In the genomic region with DNA sequence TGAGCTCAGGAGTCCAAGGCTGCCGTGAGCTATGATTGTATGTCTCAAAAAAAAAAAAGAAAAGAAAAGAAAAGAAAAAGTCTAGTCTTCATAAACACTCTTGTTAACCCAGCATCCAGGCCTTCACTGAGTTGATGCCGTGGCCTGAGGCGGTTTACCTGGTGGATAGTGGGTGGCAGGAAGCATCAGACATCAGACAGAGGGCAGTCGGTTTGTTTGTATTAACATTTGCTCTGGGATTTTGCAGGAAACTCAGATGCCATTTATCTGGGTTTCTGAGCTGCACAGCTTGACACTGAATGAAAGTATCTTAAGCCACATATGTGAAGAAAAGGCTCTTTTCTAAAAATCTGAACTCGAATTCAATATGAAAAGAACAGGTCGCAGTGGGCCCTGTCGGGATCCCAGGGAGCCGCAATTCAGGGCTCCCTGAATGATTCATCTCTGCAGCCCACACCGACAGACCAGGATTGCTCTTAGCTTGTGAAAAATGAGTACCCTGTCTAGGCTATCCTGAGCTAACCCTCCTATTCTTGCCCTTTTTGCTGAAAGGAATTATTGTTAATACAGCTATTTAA, we compare ENCODE assay signal across 9 cellular contexts. TPM values are rescaled to one million over a fixed set of nuclear protein-coding genes. Genes with fewer than 3 reads are reported as not detected.
A peak's percentile ranks its signal among the peaks of the same experiment; 100 is the strongest.
DNase-seq lines count a peak whose midpoint lies in the region; ATAC-seq and TF ChIP-seq lines count a peak whose summit lies in the region.
"Had no signal": no experiment of that assay in that cellular context is flagged by ENCODE, and none has a peak within 500 bp of the region (broad histone marks: within the 10 kb centered on the region; RNA-seq: fewer than 3 reads in every experiment).

No MANE protein-coding gene starts in this region.

- H3K27ac Mint-ChIP-seq in effector memory CD8-positive, alpha-beta T cell, result no peak overlapping the region
- peak overlapping the region; percentile 67 for H3K27ac Mint-ChIP-seq in osteocyte (ENCODE audit: unreplicated experiment)

- TF ChIP-seq CTCF in OCI-LY1 (IDR thresholded peaks at IDR 0.05; ENCODE audit: low read length), result no peak
- no peak for TF ChIP-seq CTCF in osteocyte (IDR thresholded peaks at IDR 0.05)

- H3K27me3 ChIP-seq in OCI-LY1 (ENCODE audit: insufficient read depth, low read length), result peaks cover 11% of the 10 kb centered on the region; the same call in 1 of the 2 replicates

- peak overlapping the region; percentile 64 for H3K4me2 ChIP-seq in OCI-LY1 (ENCODE audit: low read length)

- H3K27me3 Mint-ChIP-seq in effector memory CD8-positive, alpha-beta T cell, result peaks cover 7 to 29% of the 10 kb centered on the region in 2 donors
- H3K27me3 Mint-ChIP-seq in osteocyte (ENCODE audit: unreplicated experiment), result no peaks in the 10 kb centered on the region

- no peaks in the 10 kb centered on the region for H4K20me1 ChIP-seq in OCI-LY1 (ENCODE audit: insufficient read depth, low read length)

- H3K9me3 ChIP-seq in OCI-LY1 (ENCODE audit: low read length), result no peaks in the 10 kb centered on the region

- no peak overlapping the region for H3K27ac ChIP-seq in OCI-LY1 (ENCODE audit: low read depth, low read length, poor library complexity, severe bottlenecking)

- no peaks in the 10 kb centered on the region; the same call in 1 of the 2 replicates for H3K36me3 ChIP-seq in OCI-LY1 (ENCODE audit: insufficient read depth, low read length)

- H3K4me3 ChIP-seq in OCI-LY1 (ENCODE audit: low read depth, low read length, poor library complexity, severe bottlenecking), result peak overlapping the region; percentile 61

- no peaks in the 10 kb centered on the region for H3K36me3 Mint-ChIP-seq in effector memory CD8-positive, alpha-beta T cell (ENCODE audit: insufficient read depth)
- no peaks in the 10 kb centered on the region for H3K36me3 Mint-ChIP-seq in osteocyte (ENCODE audit: unreplicated experiment)

- peaks cover 11 to 13% of the 10 kb centered on the region in 2 donors for H3K4me1 Mint-ChIP-seq in effector memory CD8-positive, alpha-beta T cell (ENCODE audit: low read depth in 2 of 2)
- H3K4me1 Mint-ChIP-seq in osteocyte (ENCODE audit: unreplicated experiment), result peaks cover 24% of the 10 kb centered on the region

- peak; percentile 15 for DNase-seq in EH (ENCODE audit: low read depth)
- no peak for DNase-seq in effector memory CD8-positive, alpha-beta T cell
- DNase-seq in osteocyte (ENCODE audit: extremely low spot score, unreplicated experiment), result no peak
- DNase-seq in OCI-M1 (lab: John Stamatoyannopoulos, UW), result no peak
- no peak for DNase-seq in effector CD4-positive, alpha-beta T cell
- no peak for DNase-seq in stimulated activated CD8-positive, alpha-beta memory T cell treated with anti-CD3 and anti-CD28 coated beads, Interleukin-4, amount 100 ng/mL, for 48 hours

- peak overlapping the region; percentile 70 to 78 for H3K4me3 Mint-ChIP-seq in effector memory CD8-positive, alpha-beta T cell
- H3K4me3 Mint-ChIP-seq in osteocyte (ENCODE audit: unreplicated experiment), result peak overlapping the region; percentile 66

- H2AFZ ChIP-seq in OCI-LY1 (ENCODE audit: low read length), result no peak overlapping the region

- H3K9ac ChIP-seq in OCI-LY1 (ENCODE audit: low read length), result peak overlapping the region; percentile 46; the same call in 1 of the 2 replicates

- no peak for ATAC-seq in effector memory CD8-positive, alpha-beta T cell (replicated peaks)
- ATAC-seq in GM18520 (IDR thresholded peaks at IDR 0.05; ENCODE audit: unreplicated experiment), result no peak

- no peaks in the 10 kb centered on the region for H3K9me3 Mint-ChIP-seq in effector memory CD8-positive, alpha-beta T cell
- no peaks in the 10 kb centered on the region for H3K9me3 Mint-ChIP-seq in osteocyte (ENCODE audit: unreplicated experiment)

- H3F3A ChIP-seq in OCI-LY1 (ENCODE audit: insufficient read depth, low read length), result peaks cover 7% of the 10 kb centered on the region; the same call in 1 of the 2 replicates

- H3K79me2 ChIP-seq in OCI-LY1 (ENCODE audit: insufficient read depth, low read length), result no peaks in the 10 kb centered on the region

- H3K4me1 ChIP-seq in OCI-LY1 (ENCODE audit: insufficient read depth, low read length, severe bottlenecking), result peaks cover 28% of the 10 kb centered on the region

- no peaks in the 10 kb centered on the region for H3K9me2 ChIP-seq in OCI-LY1 (ENCODE audit: low read depth, low read length)

RNA-seq across cellular contexts. Expression of a gene that starts 1.1 kb away (rescaled TPM):
- total RNA-seq in osteocyte, result 0.78 and 1.3 TPM in 2 replicates

RNA-seq across cellular contexts. Expression of a gene that starts 56.8 kb away (rescaled TPM):
- not detected in 2 replicates for total RNA-seq in osteocyte
- total RNA-seq: H4 had no signal
